ENCODE assay signal across 20 cellular contexts in the genomic region with DNA sequence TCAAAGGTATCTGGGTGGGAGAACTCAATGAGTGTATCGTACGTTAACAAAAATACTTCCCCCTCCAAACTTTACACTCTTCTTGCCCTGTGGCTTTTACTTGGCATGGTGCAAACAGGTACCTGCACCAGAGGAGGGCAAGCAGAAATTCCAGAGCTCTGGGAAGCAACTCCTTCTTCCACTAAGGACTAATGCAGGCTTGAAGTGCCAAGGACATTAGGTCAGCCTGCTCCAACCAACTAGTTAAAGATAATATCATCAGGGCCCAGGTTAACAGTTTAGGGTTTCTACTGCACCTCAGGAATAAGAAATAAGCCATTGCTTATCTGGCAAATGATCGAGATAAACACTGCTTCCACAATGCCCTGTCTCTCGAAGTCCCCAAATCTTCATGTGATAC.
DNase-seq lines count a peak whose midpoint lies in the region; ATAC-seq lines count a peak whose summit lies in the region.
"Had no signal": no experiment of that assay in that cellular context is flagged by ENCODE, and none has a peak within 500 bp of the region (broad histone marks: within the 10 kb centered on the region; RNA-seq: fewer than 3 reads in every experiment).

No MANE protein-coding gene starts in this region.

- no peak overlapping the region for H2BK12ac ChIP-seq in trophoblast cell (ENCODE audit: low read length)

- H3K4ac ChIP-seq in trophoblast cell (ENCODE audit: low read depth, low read length) = no peak overlapping the region

- peak overlapping the region; percentile 31 for H3K4me2 ChIP-seq in trophoblast cell (ENCODE audit: low read length)
- H3K4me2 ChIP-seq: A549 had no signal

- no peak overlapping the region for H3K9ac ChIP-seq in trophoblast cell (ENCODE audit: low read length)

- no peak overlapping the region for H2AFZ ChIP-seq in trophoblast cell (ENCODE audit: insufficient read depth, low read length, poor library complexity)

- H4K91ac ChIP-seq in trophoblast cell (ENCODE audit: low read depth, low read length) = no peak overlapping the region

- no peaks in the 10 kb centered on the region for H3K27me3 Mint-ChIP-seq in activated naive CD8-positive, alpha-beta T cell treated with anti-CD3 and anti-CD28 coated beads for 36 hours
- H3K27me3 Mint-ChIP-seq in activated naive CD8-positive, alpha-beta T cell treated with anti-CD3 and anti-CD28 coated beads, Interleukin-2, amount 50 U/mL, for 24 hours = no peaks in the 10 kb centered on the region
- no peaks in the 10 kb centered on the region for H3K27me3 Mint-ChIP-seq in natural killer cell treated with Interleukin-12 subunit alpha and Interleukin-12 subunit beta and Interleukin-15 and Interleukin-18, amount 100 ng/mL, for 72 hours
- H3K27me3 Mint-ChIP-seq: CD4-positive, alpha-beta memory T cell had no signal

- H3K36me3 Mint-ChIP-seq in activated naive CD8-positive, alpha-beta T cell treated with anti-CD3 and anti-CD28 coated beads for 36 hours = peaks cover 26% of the 10 kb centered on the region
- H3K36me3 Mint-ChIP-seq in activated naive CD8-positive, alpha-beta T cell treated with anti-CD3 and anti-CD28 coated beads, Interleukin-2, amount 50 U/mL, for 24 hours (ENCODE audit: low read depth) = peaks cover 59% of the 10 kb centered on the region
- peaks cover 11% of the 10 kb centered on the region for H3K36me3 Mint-ChIP-seq in natural killer cell treated with Interleukin-12 subunit alpha and Interleukin-12 subunit beta and Interleukin-15 and Interleukin-18, amount 100 ng/mL, for 72 hours

- H3K27me3 ChIP-seq in trophoblast cell (ENCODE audit: insufficient read depth, low read length) = no peaks in the 10 kb centered on the region

- no peaks in the 10 kb centered on the region for H3K9me3 ChIP-seq in trophoblast cell (ENCODE audit: insufficient read depth, low read depth, low read length)
- H3K9me3 ChIP-seq: A549, HAP-1 had no signal

- no peak overlapping the region for H2AK5ac ChIP-seq in trophoblast cell (ENCODE audit: low read length)

- H3K9me3 Mint-ChIP-seq in activated naive CD8-positive, alpha-beta T cell treated with anti-CD3 and anti-CD28 coated beads for 36 hours = no peaks in the 10 kb centered on the region
- H3K9me3 Mint-ChIP-seq in activated naive CD8-positive, alpha-beta T cell treated with anti-CD3 and anti-CD28 coated beads, Interleukin-2, amount 50 U/mL, for 24 hours = no peaks in the 10 kb centered on the region
- no peaks in the 10 kb centered on the region for H3K9me3 Mint-ChIP-seq in natural killer cell treated with Interleukin-12 subunit alpha and Interleukin-12 subunit beta and Interleukin-15 and Interleukin-18, amount 100 ng/mL, for 72 hours
- H3K9me3 Mint-ChIP-seq: CD4-positive, alpha-beta memory T cell; HFFc6 had no signal

- ATAC-seq in activated naive CD8-positive, alpha-beta T cell treated with anti-CD3 and anti-CD28 coated beads, Interleukin-2, amount 50 U/mL, for 24 hours = no peak
- no peak for ATAC-seq in natural killer cell treated with Interleukin-12 subunit alpha and Interleukin-12 subunit beta and Interleukin-15 and Interleukin-18, amount 100 ng/mL, for 72 hours
- no peak for ATAC-seq in GM19324 (IDR thresholded peaks at IDR 0.05; ENCODE audit: low FRiP score, unreplicated experiment)
- ATAC-seq: A549 had no signal

- H3K4me3 ChIP-seq in trophoblast cell (ENCODE audit: low read depth, low read length) = no peak overlapping the region
- H3K4me3 ChIP-seq: A549, HAP-1 had no signal

- no peak for DNase-seq in activated naive CD8-positive, alpha-beta T cell treated with anti-CD3 and anti-CD28 coated beads for 36 hours
- DNase-seq in activated naive CD8-positive, alpha-beta T cell treated with anti-CD3 and anti-CD28 coated beads, Interleukin-2, amount 50 U/mL, for 24 hours = no peak
- DNase-seq in kidney tubule cell (ENCODE audit: low spot score) (peak; percentile 9), trophoblast cell (peak in 1 of 2 donors; percentile 25)
- no peak for DNase-seq in natural killer cell treated with Interleukin-12 subunit alpha and Interleukin-12 subunit beta and Interleukin-15 and Interleukin-18, amount 100 ng/mL, for 72 hours (ENCODE audit: low spot score)
- DNase-seq: 8988T; ACHN; AML-193; C1 segment of cervical spinal cord; Calu3; CD4-positive, alpha-beta memory T cell; COR-L47; DMS53; DMS79 treated with DMSO at 0.1 percent for 48 hours; GF-D8; GOT3; HFFc6 had no signal

- no peak overlapping the region for H4K12ac ChIP-seq in trophoblast cell (ENCODE audit: low read depth, low read length)

- H3K79me1 ChIP-seq in trophoblast cell (ENCODE audit: low read length) = no peaks in the 10 kb centered on the region

- H3K4me1 Mint-ChIP-seq in activated naive CD8-positive, alpha-beta T cell treated with anti-CD3 and anti-CD28 coated beads for 36 hours = peaks cover 13% of the 10 kb centered on the region
- peaks cover 14% of the 10 kb centered on the region for H3K4me1 Mint-ChIP-seq in activated naive CD8-positive, alpha-beta T cell treated with anti-CD3 and anti-CD28 coated beads, Interleukin-2, amount 50 U/mL, for 24 hours
- H3K4me1 Mint-ChIP-seq in natural killer cell treated with Interleukin-12 subunit alpha and Interleukin-12 subunit beta and Interleukin-15 and Interleukin-18, amount 100 ng/mL, for 72 hours (ENCODE audit: low read depth in 2 of 2) = peaks cover 7 to 12% of the 10 kb centered on the region in 2 donors

- WGBS in trophoblast cell (ENCODE audit: extremely low coverage, insufficient coverage, insufficient read length) = no CpG with 5 or more reads among the region's 4 CpGs

- no peak overlapping the region for H4K8ac ChIP-seq in trophoblast cell (ENCODE audit: low read depth, low read length)

- no peak overlapping the region for H3K4me3 Mint-ChIP-seq in activated naive CD8-positive, alpha-beta T cell treated with anti-CD3 and anti-CD28 coated beads for 36 hours
- H3K4me3 Mint-ChIP-seq in activated naive CD8-positive, alpha-beta T cell treated with anti-CD3 and anti-CD28 coated beads, Interleukin-2, amount 50 U/mL, for 24 hours = no peak overlapping the region
- H3K4me3 Mint-ChIP-seq in natural killer cell treated with Interleukin-12 subunit alpha and Interleukin-12 subunit beta and Interleukin-15 and Interleukin-18, amount 100 ng/mL, for 72 hours = no peak overlapping the region
- H3K4me3 Mint-ChIP-seq: CD4-positive, alpha-beta memory T cell; HFFc6 had no signal

- H3K23ac ChIP-seq in trophoblast cell (ENCODE audit: low read length) = no peak overlapping the region

- no peak overlapping the region for H2BK5ac ChIP-seq in trophoblast cell (ENCODE audit: low read depth, low read length, poor library complexity)

- peaks cover 8 to 17% of the 10 kb centered on the region in 2 experiments for H3K36me3 ChIP-seq in trophoblast cell (ENCODE audit: control insufficient read depth in 1 of 2, insufficient read depth in 2 of 2, low read length in 2 of 2)

- H3K79me2 ChIP-seq in trophoblast cell (ENCODE audit: control insufficient read depth, insufficient read depth, low read length, poor library complexity) = no peaks in the 10 kb centered on the region

- no peak overlapping the region for H2BK120ac ChIP-seq in trophoblast cell (ENCODE audit: insufficient read depth, low read length, poor library complexity)

- H3K4me1 ChIP-seq in trophoblast cell (ENCODE audit: control insufficient read depth in 1 of 2, insufficient read depth in 2 of 2, low read length in 2 of 2) = peaks cover 0 to 2% of the 10 kb centered on the region in 2 experiments
- H3K4me1 ChIP-seq: A549 had no signal

- peak overlapping the region; percentile 21 for H3K27ac Mint-ChIP-seq in activated naive CD8-positive, alpha-beta T cell treated with anti-CD3 and anti-CD28 coated beads for 36 hours
- no peak overlapping the region for H3K27ac Mint-ChIP-seq in activated naive CD8-positive, alpha-beta T cell treated with anti-CD3 and anti-CD28 coated beads, Interleukin-2, amount 50 U/mL, for 24 hours
- H3K27ac Mint-ChIP-seq in natural killer cell treated with Interleukin-12 subunit alpha and Interleukin-12 subunit beta and Interleukin-15 and Interleukin-18, amount 100 ng/mL, for 72 hours = no peak overlapping the region
- H3K27ac Mint-ChIP-seq: HFFc6 had no signal

- no peak overlapping the region for H3K27ac ChIP-seq in trophoblast cell (ENCODE audit: low read depth, low read length)
- H3K27ac ChIP-seq: A549 had no signal

- no peak overlapping the region for H3K18ac ChIP-seq in trophoblast cell (ENCODE audit: low read length)

- H3K14ac ChIP-seq in trophoblast cell (ENCODE audit: low read length) = no peak overlapping the region
